Comparison of ENCODE assay signal across 12 cellular contexts in genomic region chr18:22838639-22839487, GRCh38.
DNase-seq lines count a peak whose midpoint lies in the region; ATAC-seq and TF ChIP-seq lines count a peak whose summit lies in the region.
"Had no signal": no experiment of that assay in that cellular context is flagged by ENCODE, and none has a peak within 500 bp of the region (broad histone marks: within the 10 kb centered on the region; RNA-seq: fewer than 3 reads in every experiment).

No MANE protein-coding gene starts in this region.

- TF ChIP-seq CTCF in Caco-2 (IDR thresholded peaks at IDR 0.05; ENCODE audit: insufficient read depth in 1 of 2, low read depth in 1 of 2, low read length in 1 of 2, severe bottlenecking in 1 of 2, unreplicated experiment in 1 of 2) (no peak), upper lobe of right lung (IDR thresholded peaks at IDR 0.05) (no peak)

- H3K4me1 ChIP-seq in Caco-2 = peaks cover 68% of the 10 kb centered on the region
- H3K4me1 ChIP-seq in upper lobe of right lung = peaks cover 6% of the 10 kb centered on the region

- peaks cover 21% of the 10 kb centered on the region for H3K4me1 Mint-ChIP-seq in Caco-2 (ENCODE audit: low read depth, unreplicated experiment)
- no peaks in the 10 kb centered on the region for H3K4me1 Mint-ChIP-seq in activated T-helper 17 cell treated with anti-CD3 and anti-CD28 coated beads, Interleukin-2, amount 50 U/mL, for 72 hours
- H3K4me1 Mint-ChIP-seq in activated T-helper 1 cell treated with anti-CD3 and anti-CD28 coated beads, Interleukin-12 subunit alpha, Interleukin-12 subunit beta, Interleukin-2, Interleukin-4 antibody, amounts not matched to agents 30 ng/mL and 10 ng/mL and 1 ng/mL, durations not matched to agents 14 hours and 24 hours and 36 hours (ENCODE audit: low read depth) = no peaks in the 10 kb centered on the region

- H3K36me3 ChIP-seq in Caco-2 (ENCODE audit: control insufficient read depth, insufficient read depth, low read length) (no peaks in the 10 kb centered on the region), upper lobe of right lung (no peaks in the 10 kb centered on the region)
- H3K36me3 ChIP-seq: cardiac muscle cell had no signal

- intact Hi-C loops in Caco-2 (cut with micrococcal nuclease; ENCODE audit: unreplicated experiment) (loop anchor here (1.0 to 2.0 kb wide), 2 partner anchors 8 to 94 kb away; partner anchors contain the start of gene RBBP8), upper lobe of right lung (cut with DNase I) (no loop called here)
- intact Hi-C loops in activated T-helper 1 cell treated with anti-CD3 and anti-CD28 coated beads, Interleukin-12 subunit alpha, Interleukin-12 subunit beta, Interleukin-2, Interleukin-4 antibody, amounts not matched to agents 30 ng/mL and 10 ng/mL and 1 ng/mL, durations not matched to agents 14 hours and 24 hours and 36 hours (cut with micrococcal nuclease) = loop anchor here (1.0 kb wide), 1 partner anchor 538 kb away; no protein-coding TSS in a partner anchor

- TSS peak; percentile 89 for BruUV-seq in Caco-2 (replicated peaks; lab: Mats Ljungman, UMichigan)

- no peaks in the 10 kb centered on the region for H3K36me3 Mint-ChIP-seq in Caco-2 (ENCODE audit: insufficient read depth, unreplicated experiment)
- no peaks in the 10 kb centered on the region for H3K36me3 Mint-ChIP-seq in activated T-helper 17 cell treated with anti-CD3 and anti-CD28 coated beads, Interleukin-2, amount 50 U/mL, for 72 hours (ENCODE audit: low read depth)
- H3K36me3 Mint-ChIP-seq in activated T-helper 1 cell treated with anti-CD3 and anti-CD28 coated beads, Interleukin-12 subunit alpha, Interleukin-12 subunit beta, Interleukin-2, Interleukin-4 antibody, amounts not matched to agents 30 ng/mL and 10 ng/mL and 1 ng/mL, durations not matched to agents 14 hours and 24 hours and 36 hours (ENCODE audit: low read depth) = no peaks in the 10 kb centered on the region

- ATAC-seq in GM19023 (IDR thresholded peaks at IDR 0.05; ENCODE audit: unreplicated experiment) (peak; percentile 66), HG02981 (IDR thresholded peaks at IDR 0.05; ENCODE audit: unreplicated experiment) (peak; percentile 53), upper lobe of right lung (no peak)
- peak; percentile 93 for ATAC-seq in activated T-helper 17 cell treated with anti-CD3 and anti-CD28 coated beads, Interleukin-2, amount 50 U/mL, for 72 hours (replicated peaks)

- POLR2A ChIA-PET in Caco-2 (lab: Charles Lee) = interaction anchor here (0.5 kb wide), 1 partner anchor 94 kb away, joined by 5 read pairs; the partner anchor contains the start of gene RBBP8

- CTCF ChIA-PET in Caco-2 (lab: Charles Lee) = interaction anchor here (0.6 to 1.6 kb wide), 2 partner anchors 10 to 25 kb away, joined by 3 to 6 read pairs; no protein-coding TSS in a partner anchor

- H3K27ac ChIP-seq in upper lobe of right lung = no peak overlapping the region
- H3K27ac ChIP-seq: cardiac muscle cell had no signal

- H3K4me3 Mint-ChIP-seq in Caco-2 (ENCODE audit: unreplicated experiment) = no peak overlapping the region
- no peak overlapping the region for H3K4me3 Mint-ChIP-seq in activated T-helper 17 cell treated with anti-CD3 and anti-CD28 coated beads, Interleukin-2, amount 50 U/mL, for 72 hours
- H3K4me3 Mint-ChIP-seq in activated T-helper 1 cell treated with anti-CD3 and anti-CD28 coated beads, Interleukin-12 subunit alpha, Interleukin-12 subunit beta, Interleukin-2, Interleukin-4 antibody, amounts not matched to agents 30 ng/mL and 10 ng/mL and 1 ng/mL, durations not matched to agents 14 hours and 24 hours and 36 hours = no peak overlapping the region

- DNase-seq in Caco-2 = no peak
- DNase-seq in activated T-helper 1 cell treated with anti-CD3 and anti-CD28 coated beads, Interleukin-12 subunit alpha, Interleukin-12 subunit beta, Interleukin-2, Interleukin-4 antibody, amounts not matched to agents 30 ng/mL and 10 ng/mL and 1 ng/mL, durations not matched to agents 14 hours and 24 hours and 36 hours (ENCODE audit: low spot score) = no peak
- DNase-seq in activated gamma-delta T cell treated with Interleukin-2 at 50 U/mL for 16 hours = no peak
- no peak for DNase-seq in upper lobe of right lung
- DNase-seq in AG08396 (ENCODE audit: low spot score) = no peak
- DNase-seq: RPMI8226; stimulated activated naive CD4-positive, alpha-beta T cell had no signal

- H3K4me3 ChIP-seq in Caco-2 (ENCODE audit: low read depth, low read length) (no peak overlapping the region), upper lobe of right lung (no peak overlapping the region)
- H3K4me3 ChIP-seq: cardiac muscle cell, skin epidermis had no signal

- H3K9me3 Mint-ChIP-seq in Caco-2 (ENCODE audit: unreplicated experiment) = no peaks in the 10 kb centered on the region
- no peaks in the 10 kb centered on the region for H3K9me3 Mint-ChIP-seq in activated T-helper 17 cell treated with anti-CD3 and anti-CD28 coated beads, Interleukin-2, amount 50 U/mL, for 72 hours
- H3K9me3 Mint-ChIP-seq in activated T-helper 1 cell treated with anti-CD3 and anti-CD28 coated beads, Interleukin-12 subunit alpha, Interleukin-12 subunit beta, Interleukin-2, Interleukin-4 antibody, amounts not matched to agents 30 ng/mL and 10 ng/mL and 1 ng/mL, durations not matched to agents 14 hours and 24 hours and 36 hours = no peaks in the 10 kb centered on the region

- H3K27me3 ChIP-seq in Caco-2 (replicated peaks; ENCODE audit: control insufficient read depth, insufficient read depth, low read length) = no peaks in the 10 kb centered on the region
- H3K27me3 ChIP-seq in upper lobe of right lung = no peaks in the 10 kb centered on the region
- H3K27me3 ChIP-seq: cardiac muscle cell had no signal

- no peaks in the 10 kb centered on the region for H3K27me3 Mint-ChIP-seq in Caco-2 (ENCODE audit: insufficient read depth, unreplicated experiment)
- H3K27me3 Mint-ChIP-seq in activated T-helper 17 cell treated with anti-CD3 and anti-CD28 coated beads, Interleukin-2, amount 50 U/mL, for 72 hours = peaks cover 5% of the 10 kb centered on the region
- H3K27me3 Mint-ChIP-seq in activated T-helper 1 cell treated with anti-CD3 and anti-CD28 coated beads, Interleukin-12 subunit alpha, Interleukin-12 subunit beta, Interleukin-2, Interleukin-4 antibody, amounts not matched to agents 30 ng/mL and 10 ng/mL and 1 ng/mL, durations not matched to agents 14 hours and 24 hours and 36 hours (ENCODE audit: insufficient read depth) = peaks cover 4% of the 10 kb centered on the region

- H3K9me3 ChIP-seq in Caco-2 (no peaks in the 10 kb centered on the region), upper lobe of right lung (no peaks in the 10 kb centered on the region)

- no peak overlapping the region for H3K27ac Mint-ChIP-seq in Caco-2 (ENCODE audit: unreplicated experiment)
- no peak overlapping the region for H3K27ac Mint-ChIP-seq in activated T-helper 17 cell treated with anti-CD3 and anti-CD28 coated beads, Interleukin-2, amount 50 U/mL, for 72 hours
- no peak overlapping the region for H3K27ac Mint-ChIP-seq in activated T-helper 1 cell treated with anti-CD3 and anti-CD28 coated beads, Interleukin-12 subunit alpha, Interleukin-12 subunit beta, Interleukin-2, Interleukin-4 antibody, amounts not matched to agents 30 ng/mL and 10 ng/mL and 1 ng/mL, durations not matched to agents 14 hours and 24 hours and 36 hours
